ENCODE assay signal across 22 cellular contexts in genomic region chr4:51880016-51880915, GRCh38. TPM values are rescaled to one million over a fixed set of nuclear protein-coding genes. Genes with fewer than 3 reads are reported as not detected.
A peak's percentile ranks its signal among the peaks of the same experiment; 100 is the strongest.
DNase-seq lines count a peak whose midpoint lies in the region; ATAC-seq, FAIRE-seq and TF ChIP-seq lines count a peak whose summit lies in the region.
"Had no signal": no experiment of that assay in that cellular context is flagged by ENCODE, and none has a peak within 500 bp of the region (broad histone marks: within the 10 kb centered on the region; RNA-seq: fewer than 3 reads in every experiment).

No MANE protein-coding gene starts in this region.

- FAIRE-seq in astrocyte (lab: Jason Lieb, UNC) (no peak), kidney (lab: Jason Lieb, UNC) (no peak)
- FAIRE-seq: A549, GM12878 had no signal

- H3K18ac ChIP-seq in mesendoderm (ENCODE audit: low read length): no peak overlapping the region

- no peak overlapping the region for H3K27ac ChIP-seq in GM23248
- H3K27ac ChIP-seq in astrocyte (ENCODE audit: low read depth, low read length): no peak overlapping the region
- H3K27ac ChIP-seq in kidney (ENCODE audit: low read depth in 2 of 2, low read length in 2 of 2): peak overlapping the region; percentile 59 to 74
- H3K27ac ChIP-seq in mesendoderm (ENCODE audit: low read depth, low read length): no peak overlapping the region
- H3K27ac ChIP-seq: A549, C4-2B had no signal

- no peak overlapping the region for H2BK120ac ChIP-seq in mesendoderm (ENCODE audit: low read depth, low read length)

- no peak overlapping the region for H3K23ac ChIP-seq in mesendoderm (ENCODE audit: low read length)

- no peak overlapping the region for H3K4me3 Mint-ChIP-seq in astrocyte (ENCODE audit: unreplicated experiment)
- H3K4me3 Mint-ChIP-seq: GM23338 had no signal

- H2BK15ac ChIP-seq in mesendoderm (replicated peaks; ENCODE audit: low read depth): no peak overlapping the region

- H3K9me3 ChIP-seq in GM23248 (ENCODE audit: low read depth) (no peaks in the 10 kb centered on the region), astrocyte (ENCODE audit: insufficient read depth, low read depth, low read length) (no peaks in the 10 kb centered on the region), kidney (ENCODE audit: control insufficient read depth in 1 of 2, low read length in 2 of 2) (no peaks in the 10 kb centered on the region)
- H3K9me3 ChIP-seq: A549 had no signal

- peaks cover 12% of the 10 kb centered on the region for H3K36me3 Mint-ChIP-seq in astrocyte (ENCODE audit: low read depth, unreplicated experiment)

- H3K36me3 ChIP-seq in GM23248 (ENCODE audit: low read depth) (peaks cover 55% of the 10 kb centered on the region), astrocyte (ENCODE audit: insufficient read depth, low read length) (peaks cover 27% of the 10 kb centered on the region), kidney (ENCODE audit: control insufficient read depth in 1 of 2, insufficient read depth in 2 of 2, low read length in 2 of 2) (peaks cover 4 to 6% of the 10 kb centered on the region in 2 donors), mesendoderm (ENCODE audit: control insufficient read depth, insufficient read depth, low read length) (no peaks in the 10 kb centered on the region)

- no peaks in the 10 kb centered on the region for H3K4me1 ChIP-seq in GM23248 (ENCODE audit: insufficient read depth)
- no peaks in the 10 kb centered on the region for H3K4me1 ChIP-seq in astrocyte (ENCODE audit: insufficient read depth, low read length)
- H3K4me1 ChIP-seq in kidney (ENCODE audit: control insufficient read depth in 1 of 2, insufficient read depth in 1 of 2, low read depth in 1 of 2, low read length in 2 of 2): peaks cover 0 to 10% of the 10 kb centered on the region in 2 donors
- H3K4me1 ChIP-seq in mesendoderm (ENCODE audit: control insufficient read depth, low read depth, low read length): no peaks in the 10 kb centered on the region
- H3K4me1 ChIP-seq: A549 had no signal

- no peak overlapping the region for H4K5ac ChIP-seq in mesendoderm (ENCODE audit: low read length)

- no peak overlapping the region for H2AK5ac ChIP-seq in mesendoderm (ENCODE audit: low read length)

- H3K4me3 ChIP-seq in GM23248 (no peak overlapping the region), astrocyte (ENCODE audit: insufficient read depth, low read depth, low read length) (no peak overlapping the region), kidney (ENCODE audit: low read length in 2 of 2) (no peak overlapping the region), mesendoderm (ENCODE audit: low read length) (no peak overlapping the region)
- H3K4me3 ChIP-seq: A549, GM12878, GM23338 had no signal

- peaks cover 9% of the 10 kb centered on the region for H3K4me1 Mint-ChIP-seq in astrocyte (ENCODE audit: low read depth, unreplicated experiment)

- intact Hi-C loops in kidney (cut with DNase I): no loop called here

- no peak for TF ChIP-seq CTCF in astrocyte (IDR thresholded peaks at IDR 0.05; ENCODE audit: insufficient read depth, low read depth, low read length)
- no peak for TF ChIP-seq CTCF in kidney (IDR thresholded peaks at IDR 0.05; ENCODE audit: borderline replicate concordance, extremely low read depth, insufficient read depth)

- H3K4ac ChIP-seq in mesendoderm (ENCODE audit: low read depth, low read length): no peak overlapping the region

- in situ Hi-C loops in GM23248 (cut with MboI): no loop called here

- no peaks in the 10 kb centered on the region for H3K9me3 Mint-ChIP-seq in astrocyte (ENCODE audit: unreplicated experiment)
- H3K9me3 Mint-ChIP-seq: GM23338 had no signal

- H3K79me1 ChIP-seq in mesendoderm (ENCODE audit: low read length): no peaks in the 10 kb centered on the region

- peaks cover 9% of the 10 kb centered on the region; the same call in 1 of the 2 replicates for H3F3A ChIP-seq in GM23248 (ENCODE audit: insufficient read depth)

- H3K27ac Mint-ChIP-seq in astrocyte (ENCODE audit: unreplicated experiment): peak overlapping the region; percentile 23
- H3K27ac Mint-ChIP-seq: GM23338 had no signal

- H3K56ac ChIP-seq in mesendoderm (ENCODE audit: low read length): no peak overlapping the region

- no peaks in the 10 kb centered on the region for H3K27me3 ChIP-seq in GM23248 (replicated peaks; ENCODE audit: insufficient read depth)
- no peaks in the 10 kb centered on the region for H3K27me3 ChIP-seq in astrocyte (ENCODE audit: insufficient read depth, low read length)
- H3K27me3 ChIP-seq in mesendoderm (ENCODE audit: insufficient read depth, low read length, poor library complexity): no peaks in the 10 kb centered on the region

- H3K79me2 ChIP-seq in GM23248 (ENCODE audit: insufficient read depth): no peaks in the 10 kb centered on the region; the same call in 1 of the 2 replicates
- no peaks in the 10 kb centered on the region for H3K79me2 ChIP-seq in astrocyte (ENCODE audit: insufficient read depth, low read length)
- no peaks in the 10 kb centered on the region for H3K79me2 ChIP-seq in mesendoderm (ENCODE audit: control insufficient read depth, insufficient read depth, low read length)

- H4K8ac ChIP-seq in mesendoderm (ENCODE audit: low read depth, low read length): no peak overlapping the region

- DNase-seq in GM23248 (peak; percentile 10), astrocyte (ENCODE audit: low read depth) (no peak), kidney (no peak), renal cortical epithelial cell (ENCODE audit: low read depth) (peak; percentile 36), mesendoderm (no peak), GM19240 (ENCODE audit: insufficient read length, low spot score) (no peak)
- DNase-seq: DND-41, GDM1, KBM-7, NCI-H1417 treated with DMSO at 0.1 percent for 48 hours, NCI-H1930, NCI-H2171, NCI-H446, NCI-H69, OCI-M1, RPMI8226 had no signal

- H3K4me2 ChIP-seq in GM23248 (ENCODE audit: unreplicated experiment): no peak overlapping the region
- no peak overlapping the region for H3K4me2 ChIP-seq in astrocyte (ENCODE audit: low read length)
- H3K4me2 ChIP-seq in mesendoderm (ENCODE audit: low read length): no peak overlapping the region
- H3K4me2 ChIP-seq: A549, GM23338 had no signal

- no peaks in the 10 kb centered on the region for H4K20me1 ChIP-seq in GM23248 (ENCODE audit: insufficient read depth)
- no peaks in the 10 kb centered on the region for H4K20me1 ChIP-seq in astrocyte (ENCODE audit: insufficient read depth, low read length)

- no peaks in the 10 kb centered on the region for H3K27me3 Mint-ChIP-seq in astrocyte (ENCODE audit: low read depth, unreplicated experiment)

- H2AFZ ChIP-seq in GM23248 (no peak overlapping the region), astrocyte (ENCODE audit: low read depth, low read length) (no peak overlapping the region)
- H2AFZ ChIP-seq: GM23338 had no signal

- H3K9ac ChIP-seq in GM23248: no peak overlapping the region
- no peak overlapping the region for H3K9ac ChIP-seq in astrocyte (ENCODE audit: low read length)
- H3K9ac ChIP-seq in kidney (ENCODE audit: low read length in 2 of 2): peak overlapping the region in 1 of 2 donors; percentile 10
- no peak overlapping the region for H3K9ac ChIP-seq in mesendoderm (ENCODE audit: low read length)

- no peaks in the 10 kb centered on the region for H3K9me2 ChIP-seq in GM23248 (ENCODE audit: insufficient read depth)

- 87 to 89% methylated on average over 9 of the region's 9 CpGs for WGBS in GM23248 (ENCODE audit: low coverage in 1 of 2, low lambda C conversion rate in 2 of 2, missing lambda C conversion rate in 2 of 2), 2 experiments
- WGBS in mesendoderm (ENCODE audit: extremely low coverage, insufficient coverage, low lambda C conversion rate): no CpG with 5 or more reads among the region's 9 CpGs

- ATAC-seq in HG02763 (IDR thresholded peaks at IDR 0.05; ENCODE audit: unreplicated experiment): no peak
- ATAC-seq: A549, GM12878, GM23338, HCT116 had no signal

- H2BK5ac ChIP-seq in mesendoderm (ENCODE audit: low read length): no peak overlapping the region

RNA-seq across cellular contexts. Expression of gene DCUN1D4, which starts 37.3 kb away (rescaled TPM):
- total RNA-seq in GM23248 (2014; rRNA removed; shearing (Covaris generic)): 33.2 and 47.9 TPM in 2 replicates
- polyA plus RNA-seq in GM23248 (2016; fragmentation: Nextera tagmentation; extraction: Ambion mirVana): 46.8 TPM in 2 replicates
- 57.4 and 59.0 TPM in 2 replicates for total RNA-seq in astrocyte
- 50.7 TPM for total RNA-seq in kidney
- 17.0 TPM for polyA plus RNA-seq in kidney (ENCODE audit: insufficient read depth, low read depth, low replicate concordance)
- 48.3 and 81.4 TPM in 2 replicates for total RNA-seq in renal cortical epithelial cell
- 16.8 TPM for polyA plus RNA-seq in mesendoderm (2013, experiment 1 of 2)
- 16.5 TPM for polyA plus RNA-seq in mesendoderm (2013, experiment 2 of 2)

Comparison
In these comparisons a context has a peak if more than half of its experiments do, and no peak if none do; other contexts are left out.
1. DNase-seq: peak in GM23248 (single experiment) and renal cortical epithelial cell (single experiment); none in astrocyte (single experiment), kidney (single experiment), mesendoderm (single experiment) and GM19240 (single experiment).
2. H3K27ac ChIP-seq: peak in kidney (2 of 2); none in GM23248 (single experiment), astrocyte (single experiment) and mesendoderm (single experiment).